Comparison of ENCODE assay signal across 1 cellular context in the genomic region with DNA sequence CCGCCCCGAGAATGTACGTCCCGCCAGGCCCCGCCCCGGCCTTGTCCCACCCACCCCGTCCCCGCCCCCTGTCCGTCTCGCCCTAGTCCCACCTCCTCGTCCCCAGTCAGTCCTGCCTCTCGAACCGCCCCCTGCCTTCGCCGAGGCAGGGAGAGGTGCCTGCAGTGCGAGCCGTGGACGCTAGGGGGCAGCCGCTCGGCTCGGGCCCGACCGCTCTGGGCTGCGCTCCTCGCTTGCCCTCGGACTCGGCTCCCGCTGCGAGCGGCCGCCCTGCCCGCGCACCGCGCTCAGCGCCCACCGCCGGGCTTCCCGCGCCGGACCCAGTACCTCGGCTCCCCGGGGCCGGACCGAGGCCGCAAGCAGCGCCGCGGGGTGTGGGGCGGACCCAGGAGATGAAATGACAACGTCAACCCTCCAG.
TF ChIP-seq lines count a peak whose summit lies in the region.

A gene (plus strand): TSS at position 236 of the 418 bp plus-strand sequence. CDS start 162 bp downstream, at position 398.

TF ChIP-seq in GM23338, 12 proteins besides CTCF, POLR2A, EP300 and RAD21 (continued from another document):
- TF ChIP-seq, protein P1, sequence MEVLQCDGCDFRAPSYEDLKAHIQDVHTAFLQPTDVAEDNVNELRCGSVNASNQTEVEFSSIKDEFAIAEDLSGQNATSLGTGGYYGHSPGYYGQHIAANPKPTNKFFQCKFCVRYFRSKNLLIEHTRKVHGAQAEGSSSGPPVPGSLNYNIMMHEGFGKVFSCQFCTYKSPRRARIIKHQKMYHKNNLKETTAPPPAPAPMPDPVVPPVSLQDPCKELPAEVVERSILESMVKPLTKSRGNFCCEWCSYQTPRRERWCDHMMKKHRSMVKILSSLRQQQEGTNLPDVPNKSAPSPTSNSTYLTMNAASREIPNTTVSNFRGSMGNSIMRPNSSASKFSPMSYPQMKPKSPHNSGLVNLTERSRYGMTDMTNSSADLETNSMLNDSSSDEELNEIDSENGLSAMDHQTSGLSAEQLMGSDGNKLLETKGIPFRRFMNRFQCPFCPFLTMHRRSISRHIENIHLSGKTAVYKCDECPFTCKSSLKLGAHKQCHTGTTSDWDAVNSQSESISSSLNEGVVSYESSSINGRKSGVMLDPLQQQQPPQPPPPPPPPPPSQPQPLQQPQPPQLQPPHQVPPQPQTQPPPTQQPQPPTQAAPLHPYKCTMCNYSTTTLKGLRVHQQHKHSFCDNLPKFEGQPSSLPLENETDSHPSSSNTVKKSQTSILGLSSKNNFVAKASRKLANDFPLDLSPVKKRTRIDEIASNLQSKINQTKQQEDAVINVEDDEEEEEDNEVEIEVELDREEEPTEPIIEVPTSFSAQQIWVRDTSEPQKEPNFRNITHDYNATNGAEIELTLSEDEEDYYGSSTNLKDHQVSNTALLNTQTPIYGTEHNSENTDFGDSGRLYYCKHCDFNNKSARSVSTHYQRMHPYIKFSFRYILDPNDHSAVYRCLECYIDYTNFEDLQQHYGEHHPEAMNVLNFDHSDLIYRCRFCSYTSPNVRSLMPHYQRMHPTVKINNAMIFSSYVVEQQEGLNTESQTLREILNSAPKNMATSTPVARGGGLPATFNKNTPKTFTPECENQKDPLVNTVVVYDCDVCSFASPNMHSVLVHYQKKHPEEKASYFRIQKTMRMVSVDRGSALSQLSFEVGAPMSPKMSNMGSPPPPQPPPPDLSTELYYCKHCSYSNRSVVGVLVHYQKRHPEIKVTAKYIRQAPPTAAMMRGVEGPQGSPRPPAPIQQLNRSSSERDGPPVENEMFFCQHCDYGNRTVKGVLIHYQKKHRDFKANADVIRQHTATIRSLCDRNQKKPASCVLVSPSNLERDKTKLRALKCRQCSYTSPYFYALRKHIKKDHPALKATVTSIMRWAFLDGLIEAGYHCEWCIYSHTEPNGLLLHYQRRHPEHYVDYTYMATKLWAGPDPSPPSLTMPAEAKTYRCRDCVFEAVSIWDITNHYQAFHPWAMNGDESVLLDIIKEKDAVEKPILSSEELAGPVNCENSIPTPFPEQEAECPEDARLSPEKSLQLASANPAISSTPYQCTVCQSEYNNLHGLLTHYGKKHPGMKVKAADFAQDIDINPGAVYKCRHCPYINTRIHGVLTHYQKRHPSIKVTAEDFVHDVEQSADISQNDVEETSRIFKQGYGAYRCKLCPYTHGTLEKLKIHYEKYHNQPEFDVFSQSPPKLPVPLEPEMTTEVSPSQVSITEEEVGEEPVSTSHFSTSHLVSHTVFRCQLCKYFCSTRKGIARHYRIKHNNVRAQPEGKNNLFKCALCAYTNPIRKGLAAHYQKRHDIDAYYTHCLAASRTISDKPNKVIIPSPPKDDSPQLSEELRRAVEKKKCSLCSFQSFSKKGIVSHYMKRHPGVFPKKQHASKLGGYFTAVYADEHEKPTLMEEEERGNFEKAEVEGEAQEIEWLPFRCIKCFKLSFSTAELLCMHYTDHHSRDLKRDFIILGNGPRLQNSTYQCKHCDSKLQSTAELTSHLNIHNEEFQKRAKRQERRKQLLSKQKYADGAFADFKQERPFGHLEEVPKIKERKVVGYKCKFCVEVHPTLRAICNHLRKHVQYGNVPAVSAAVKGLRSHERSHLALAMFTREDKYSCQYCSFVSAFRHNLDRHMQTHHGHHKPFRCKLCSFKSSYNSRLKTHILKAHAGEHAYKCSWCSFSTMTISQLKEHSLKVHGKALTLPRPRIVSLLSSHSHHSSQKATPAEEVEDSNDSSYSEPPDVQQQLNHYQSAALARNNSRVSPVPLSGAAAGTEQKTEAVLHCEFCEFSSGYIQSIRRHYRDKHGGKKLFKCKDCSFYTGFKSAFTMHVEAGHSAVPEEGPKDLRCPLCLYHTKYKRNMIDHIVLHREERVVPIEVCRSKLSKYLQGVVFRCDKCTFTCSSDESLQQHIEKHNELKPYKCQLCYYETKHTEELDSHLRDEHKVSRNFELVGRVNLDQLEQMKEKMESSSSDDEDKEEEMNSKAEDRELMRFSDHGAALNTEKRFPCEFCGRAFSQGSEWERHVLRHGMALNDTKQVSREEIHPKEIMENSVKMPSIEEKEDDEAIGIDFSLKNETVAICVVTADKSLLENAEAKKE (CRISPR knock-in tag; IDR thresholded peaks at IDR 0.05), result no peak
- TF ChIP-seq ZNF331 (CRISPR knock-in tag; IDR thresholded peaks at IDR 0.05; ENCODE audit: low read depth) (no peak), EZH2 (IDR thresholded peaks at IDR 0.05; ENCODE audit: low read depth, unreplicated experiment) (no peak)
TF ChIP-seq in GM23338: peak in this region for 1.
